In the genomic region with DNA sequence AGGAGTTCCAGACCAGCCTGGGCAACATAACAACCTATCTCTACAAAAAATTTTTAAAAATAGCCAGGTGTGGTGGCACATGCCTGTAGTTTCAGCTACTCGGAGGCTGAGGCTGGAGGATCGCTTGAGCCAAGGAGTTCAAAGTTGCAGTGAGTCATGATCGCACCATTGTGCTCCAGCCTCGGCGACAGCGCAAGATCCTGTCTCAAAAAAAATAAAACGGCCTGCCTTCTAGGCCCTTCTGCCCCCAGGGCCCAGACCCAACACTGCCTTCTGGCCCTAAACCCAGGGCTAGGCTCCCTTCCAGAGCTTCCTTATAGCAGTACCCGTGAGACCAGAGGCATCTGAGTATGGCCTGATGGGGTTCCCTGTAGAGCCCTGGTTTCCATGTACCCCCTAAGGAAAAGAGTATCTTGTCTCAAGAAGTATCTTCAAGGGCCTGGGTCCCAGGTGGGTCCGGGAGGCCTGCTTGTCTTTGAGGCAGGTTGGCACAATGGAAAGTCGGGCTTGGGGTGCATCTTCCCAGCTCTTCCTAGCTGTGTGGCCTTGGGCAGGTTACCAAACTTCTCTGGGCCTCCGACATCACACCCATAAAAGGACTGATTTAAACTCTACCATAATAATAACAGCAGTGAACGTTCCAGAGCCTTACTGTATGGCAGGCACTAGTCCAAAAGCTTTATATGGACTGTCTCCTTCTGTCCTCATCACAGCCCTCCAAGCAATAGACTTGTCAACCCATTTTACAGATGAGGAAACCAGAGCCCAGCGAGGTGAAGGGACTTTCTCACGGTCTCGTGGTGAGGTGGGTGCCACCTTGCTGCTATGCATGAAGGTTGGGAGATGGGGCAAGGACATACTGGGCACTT, we compare ENCODE assay signal across 10 cellular contexts. TPM values are rescaled to one million over a fixed set of nuclear protein-coding genes. Genes with fewer than 3 reads are reported as not detected.
DNase-seq lines count a peak whose midpoint lies in the region; ATAC-seq, FAIRE-seq and TF ChIP-seq lines count a peak whose summit lies in the region.
"Had no signal": no experiment of that assay in that cellular context is flagged by ENCODE, and none has a peak within 500 bp of the region (broad histone marks: within the 10 kb centered on the region; RNA-seq: fewer than 3 reads in every experiment).

No MANE protein-coding gene starts in this region.

- H3K4me3 Mint-ChIP-seq in activated T-cell treated with anti-CD3 and anti-CD28 coated beads, Interleukin-2, amount 50 U/mL, for 24 hours, result no peak overlapping the region
- H3K4me3 Mint-ChIP-seq in activated T-helper 2 cell treated with anti-CD3 and anti-CD28 coated beads, Interferon-gamma antibody, Interleukin-2, Interleukin-4, amounts not matched to agents 10 μg/mL and 5 μg/mL and 100 μg/mL, durations not matched to agents 14 hours and 24 hours and 36 hours (ENCODE audit: low read depth), result no peak overlapping the region
- H3K4me3 Mint-ChIP-seq: activated CD4-positive, alpha-beta T cell treated with anti-CD3 and anti-CD28 coated beads for 36 hours had no signal

- no peak for TF ChIP-seq POLR2A in upper lobe of left lung (IDR thresholded peaks at IDR 0.05)

- H3K36me3 Mint-ChIP-seq in activated T-cell treated with anti-CD3 and anti-CD28 coated beads, Interleukin-2, amount 50 U/mL, for 24 hours (ENCODE audit: low read depth), result peaks cover 63% of the 10 kb centered on the region
- peaks cover 55% of the 10 kb centered on the region for H3K36me3 Mint-ChIP-seq in activated T-helper 2 cell treated with anti-CD3 and anti-CD28 coated beads, Interferon-gamma antibody, Interleukin-2, Interleukin-4, amounts not matched to agents 10 μg/mL and 5 μg/mL and 100 μg/mL, durations not matched to agents 14 hours and 24 hours and 36 hours (ENCODE audit: low read depth)

- H3K27ac ChIP-seq in kidney (ENCODE audit: low read depth in 2 of 2, low read length in 2 of 2), result peak overlapping the region; percentile 57 to 65
- H3K27ac ChIP-seq in upper lobe of left lung, result peak overlapping the region; percentile 83 to 93 (median 89)

- no peak for FAIRE-seq in kidney (lab: Jason Lieb, UNC)

- TF ChIP-seq CTCF in kidney (IDR thresholded peaks at IDR 0.05; ENCODE audit: borderline replicate concordance, extremely low read depth, insufficient read depth), result no peak
- no peak for TF ChIP-seq CTCF in upper lobe of left lung (IDR thresholded peaks at IDR 0.05)

- H3K27ac Mint-ChIP-seq in activated T-cell treated with anti-CD3 and anti-CD28 coated beads, Interleukin-2, amount 50 U/mL, for 24 hours, result peak overlapping the region; percentile 61
- H3K27ac Mint-ChIP-seq in activated T-helper 2 cell treated with anti-CD3 and anti-CD28 coated beads, Interferon-gamma antibody, Interleukin-2, Interleukin-4, amounts not matched to agents 10 μg/mL and 5 μg/mL and 100 μg/mL, durations not matched to agents 14 hours and 24 hours and 36 hours, result no peak overlapping the region
- H3K27ac Mint-ChIP-seq: activated CD4-positive, alpha-beta T cell treated with anti-CD3 and anti-CD28 coated beads for 36 hours had no signal

- peaks cover 3 to 21% of the 10 kb centered on the region in 2 donors for H3K4me1 ChIP-seq in kidney (ENCODE audit: control insufficient read depth in 1 of 2, insufficient read depth in 1 of 2, low read depth in 1 of 2, low read length in 2 of 2)
- H3K4me1 ChIP-seq in upper lobe of left lung, result peaks cover 31 to 60% (median 54%) of the 10 kb centered on the region in 4 donors

- no peak for DNase-seq in activated T-cell treated with anti-CD3 and anti-CD28 coated beads, Interleukin-2, amount 50 U/mL, for 24 hours
- DNase-seq in activated T-cell treated with anti-CD3 and anti-CD28 coated beads, Interleukin-2, amount 50 U/mL, for 48 hours, result no peak
- DNase-seq in kidney (no peak), upper lobe of left lung (no peak)
- no peak for DNase-seq in activated T-helper 2 cell treated with anti-CD3 and anti-CD28 coated beads, Interferon-gamma antibody, Interleukin-2, Interleukin-4, amounts not matched to agents 10 μg/mL and 5 μg/mL and 100 μg/mL, durations not matched to agents 14 hours and 24 hours and 36 hours (ENCODE audit: low spot score)
- DNase-seq: AML-193, cortex of kidney, NCI-H748 treated with DMSO at 0.1 percent for 48 hours had no signal

- no peak for TF ChIP-seq EP300 in upper lobe of left lung (IDR thresholded peaks at IDR 0.05)

- no peaks in the 10 kb centered on the region for H3K27me3 ChIP-seq in upper lobe of left lung

- 81 to 89% methylated on average over 11 to 15 of the region's 15 CpGs for WGBS in upper lobe of left lung, 2 donors

- peaks cover 5 to 7% of the 10 kb centered on the region in 2 donors for H3K36me3 ChIP-seq in kidney (ENCODE audit: control insufficient read depth in 1 of 2, insufficient read depth in 2 of 2, low read length in 2 of 2)
- H3K36me3 ChIP-seq in upper lobe of left lung, result peaks cover 6 to 76% (median 51%) of the 10 kb centered on the region in 4 donors

- no peak overlapping the region for H3K9ac ChIP-seq in kidney (ENCODE audit: low read length in 2 of 2)

- intact Hi-C loops in kidney (cut with DNase I), result no loop called here
- intact Hi-C loops in activated T-helper 2 cell treated with anti-CD3 and anti-CD28 coated beads, Interferon-gamma antibody, Interleukin-2, Interleukin-4, amounts not matched to agents 10 μg/mL and 5 μg/mL and 100 μg/mL, durations not matched to agents 14 hours and 24 hours and 36 hours (cut with micrococcal nuclease), result no loop called here

- ATAC-seq in upper lobe of left lung (ENCODE audit: low FRiP score in 2 of 2) (no peak), GM21576 (IDR thresholded peaks at IDR 0.05; ENCODE audit: unreplicated experiment) (no peak)

- H3K9me3 Mint-ChIP-seq in activated T-cell treated with anti-CD3 and anti-CD28 coated beads, Interleukin-2, amount 50 U/mL, for 24 hours, result no peaks in the 10 kb centered on the region
- no peaks in the 10 kb centered on the region for H3K9me3 Mint-ChIP-seq in activated T-helper 2 cell treated with anti-CD3 and anti-CD28 coated beads, Interferon-gamma antibody, Interleukin-2, Interleukin-4, amounts not matched to agents 10 μg/mL and 5 μg/mL and 100 μg/mL, durations not matched to agents 14 hours and 24 hours and 36 hours

- H3K9me3 ChIP-seq in kidney (ENCODE audit: control insufficient read depth in 1 of 2, low read length in 2 of 2) (no peaks in the 10 kb centered on the region), upper lobe of left lung (no peaks in the 10 kb centered on the region)

- no peak overlapping the region for H3K4me3 ChIP-seq in kidney (ENCODE audit: low read length in 2 of 2)
- H3K4me3 ChIP-seq in upper lobe of left lung, result peak overlapping the region in 1 of 4 donors; percentile 4

- peaks cover 54% of the 10 kb centered on the region for H3K4me1 Mint-ChIP-seq in activated T-cell treated with anti-CD3 and anti-CD28 coated beads, Interleukin-2, amount 50 U/mL, for 24 hours (ENCODE audit: low read depth)
- H3K4me1 Mint-ChIP-seq in activated T-helper 2 cell treated with anti-CD3 and anti-CD28 coated beads, Interferon-gamma antibody, Interleukin-2, Interleukin-4, amounts not matched to agents 10 μg/mL and 5 μg/mL and 100 μg/mL, durations not matched to agents 14 hours and 24 hours and 36 hours (ENCODE audit: low read depth), result peaks cover 26% of the 10 kb centered on the region

- H3K27me3 Mint-ChIP-seq in activated T-cell treated with anti-CD3 and anti-CD28 coated beads, Interleukin-2, amount 50 U/mL, for 24 hours, result no peaks in the 10 kb centered on the region
- H3K27me3 Mint-ChIP-seq in activated T-helper 2 cell treated with anti-CD3 and anti-CD28 coated beads, Interferon-gamma antibody, Interleukin-2, Interleukin-4, amounts not matched to agents 10 μg/mL and 5 μg/mL and 100 μg/mL, durations not matched to agents 14 hours and 24 hours and 36 hours (ENCODE audit: low read depth), result no peaks in the 10 kb centered on the region
- H3K27me3 Mint-ChIP-seq: activated CD4-positive, alpha-beta T cell treated with anti-CD3 and anti-CD28 coated beads for 36 hours had no signal

RNA-seq across cellular contexts. Expression of a gene that starts 9.7 kb away (rescaled TPM):
- total RNA-seq in kidney (37.4 TPM), upper lobe of left lung (100 to 1,000 TPM in 2 of 6 donors, 10 to 100 TPM in 4; 49.0 to 132 (median 67.0) TPM)
- polyA plus RNA-seq in kidney (ENCODE audit: insufficient read depth, low read depth, low replicate concordance), result 18.5 TPM
- 24.9 and 25.4 TPM in 2 replicates for total RNA-seq in activated T-helper 2 cell treated with anti-CD3 and anti-CD28 coated beads, Interferon-gamma antibody, Interleukin-2, Interleukin-4, amounts not matched to agents 10 μg/mL and 5 μg/mL and 100 μg/mL, durations not matched to agents 14 hours and 24 hours and 36 hours

RNA-seq across cellular contexts. Expression of a gene that starts 9.8 kb away (rescaled TPM):
- total RNA-seq in kidney (5.1 TPM), upper lobe of left lung (10 to 100 TPM in 1 of 6 donors, 1 to 10 TPM in 5; 3.9 to 10.5 (median 5.4) TPM)
- polyA plus RNA-seq in kidney (ENCODE audit: insufficient read depth, low read depth, low replicate concordance), result 17.0 TPM
- total RNA-seq in activated T-helper 2 cell treated with anti-CD3 and anti-CD28 coated beads, Interferon-gamma antibody, Interleukin-2, Interleukin-4, amounts not matched to agents 10 μg/mL and 5 μg/mL and 100 μg/mL, durations not matched to agents 14 hours and 24 hours and 36 hours, result 13.6 and 14.0 TPM in 2 replicates

RNA-seq across cellular contexts. Expression of a gene that starts 29.2 kb away (rescaled TPM):
- 59.0 TPM for total RNA-seq in kidney
- 122 TPM for polyA plus RNA-seq in kidney (ENCODE audit: insufficient read depth, low read depth, low replicate concordance)
- 100 to 1,000 TPM in 1 of 6 donors, 10 to 100 TPM in 5; 27.6 to 286 (median 57.7) TPM for total RNA-seq in upper lobe of left lung
- total RNA-seq in activated T-helper 2 cell treated with anti-CD3 and anti-CD28 coated beads, Interferon-gamma antibody, Interleukin-2, Interleukin-4, amounts not matched to agents 10 μg/mL and 5 μg/mL and 100 μg/mL, durations not matched to agents 14 hours and 24 hours and 36 hours, result 0.44 and 0.68 TPM in 2 replicates

RNA-seq across cellular contexts. Expression of a gene that starts 55.8 kb away (rescaled TPM):
- total RNA-seq in kidney, result 13.9 TPM
- polyA plus RNA-seq in kidney (ENCODE audit: insufficient read depth, low read depth, low replicate concordance), result 17.0 TPM
- 10 to 100 TPM in 5 of 6 donors, 1 to 10 TPM in 1; 5.7 to 24.5 (median 12.3) TPM for total RNA-seq in upper lobe of left lung
- total RNA-seq in activated T-helper 2 cell treated with anti-CD3 and anti-CD28 coated beads, Interferon-gamma antibody, Interleukin-2, Interleukin-4, amounts not matched to agents 10 μg/mL and 5 μg/mL and 100 μg/mL, durations not matched to agents 14 hours and 24 hours and 36 hours, result 13.0 and 13.3 TPM in 2 replicates

RNA-seq across cellular contexts. Expression of a gene that starts 55.9 kb away (rescaled TPM):
- 27.9 TPM for total RNA-seq in kidney
- 6.4 TPM for polyA plus RNA-seq in kidney (ENCODE audit: insufficient read depth, low read depth, low replicate concordance)
- total RNA-seq in upper lobe of left lung, result 100 to 1,000 TPM in 1 of 6 donors, 10 to 100 TPM in 5; 30.4 to 225 (median 50.1) TPM
- total RNA-seq in activated T-helper 2 cell treated with anti-CD3 and anti-CD28 coated beads, Interferon-gamma antibody, Interleukin-2, Interleukin-4, amounts not matched to agents 10 μg/mL and 5 μg/mL and 100 μg/mL, durations not matched to agents 14 hours and 24 hours and 36 hours, result 161 and 175 TPM in 2 replicates

Comparison
In these comparisons a context has a peak if more than half of its experiments do, and no peak if none do; other contexts are left out.
1. RNA of a gene that starts 29.2 kb away (total RNA-seq): 27.6 to 286 TPM in upper lobe of left lung and 59.0 TPM in kidney (single experiment); 0.44 to 0.68 TPM in activated T-helper 2 cell treated with anti-CD3 and anti-CD28 coated beads, Interferon-gamma antibody, Interleukin-2, Interleukin-4, amounts not matched to agents 10 μg/mL and 5 μg/mL and 100 μg/mL, durations not matched to agents 14 hours and 24 hours and 36 hours; every median in the first group is over 10 times any median in the second.